12 cellular contexts compared by ENCODE assay signal in the genomic region with DNA sequence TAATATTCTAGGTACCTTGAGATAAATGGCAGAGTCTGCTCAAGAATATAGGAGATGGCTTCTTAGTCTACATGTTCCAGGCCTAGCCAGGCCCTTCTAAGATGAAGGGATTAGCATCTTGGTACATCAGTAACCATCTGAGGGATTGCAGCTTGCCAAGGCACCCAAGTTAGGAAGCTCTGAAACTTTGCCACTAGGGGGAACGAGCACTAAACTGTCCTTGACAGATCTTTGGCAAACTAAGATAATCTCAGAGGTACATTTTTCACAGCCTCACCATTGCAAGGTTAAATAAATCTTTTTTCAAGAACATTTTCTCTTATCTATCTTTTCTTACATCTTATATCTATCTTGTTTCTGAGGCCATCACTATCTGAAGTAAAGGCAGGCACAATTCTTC.
DNase-seq lines count a peak whose midpoint lies in the region; ATAC-seq and TF ChIP-seq lines count a peak whose summit lies in the region.
"Had no signal": no experiment of that assay in that cellular context is flagged by ENCODE, and none has a peak within 500 bp of the region (broad histone marks: within the 10 kb centered on the region; RNA-seq: fewer than 3 reads in every experiment).

No MANE protein-coding gene starts in this region.

- no peak overlapping the region for H3K4me2 ChIP-seq in OCI-LY3 (ENCODE audit: low read length)

- no peaks in the 10 kb centered on the region for H3K36me3 ChIP-seq in OCI-LY3 (replicated peaks; ENCODE audit: low read depth, low read length)
- H3K36me3 ChIP-seq: colonic mucosa, HAP-1 had no signal

- H3K27me3 ChIP-seq in OCI-LY3 (ENCODE audit: low read depth, low read length), result no peaks in the 10 kb centered on the region
- H3K27me3 ChIP-seq: colonic mucosa had no signal

- H4K20me1 ChIP-seq in OCI-LY3 (ENCODE audit: insufficient read depth, low read length), result no peaks in the 10 kb centered on the region

- DNase-seq in GM03348 (ENCODE audit: low spot score) (peak; percentile 9), fibroblast of peridontal ligament (ENCODE audit: extremely low read depth) (peak; percentile 8), 8988T (no peak), kidney tubule cell (ENCODE audit: low spot score) (no peak), DMS79 (lab: John Stamatoyannopoulos, UW) (no peak)
- DNase-seq: colonic mucosa, GF-D8, naive B cell had no signal

- TF ChIP-seq CTCF in 22Rv1 (IDR thresholded peaks at IDR 0.05) (peak; percentile 27; the same call in 1 of the 2 replicates), OCI-LY3 (IDR thresholded peaks at IDR 0.05; ENCODE audit: low read depth, low read length) (peak; percentile 35)

- H3K79me2 ChIP-seq in OCI-LY3 (ENCODE audit: low read length), result no peaks in the 10 kb centered on the region

- H3K4me3 ChIP-seq in OCI-LY3 (ENCODE audit: low read length), result no peak overlapping the region
- H3K4me3 ChIP-seq: colonic mucosa, HAP-1 had no signal

- H3K27ac ChIP-seq in 22Rv1 (no peak overlapping the region), OCI-LY3 (ENCODE audit: low read length) (no peak overlapping the region)
- H3K27ac ChIP-seq: colonic mucosa had no signal

- no peaks in the 10 kb centered on the region for H3K4me1 ChIP-seq in OCI-LY3 (ENCODE audit: low read length)
- H3K4me1 ChIP-seq: colonic mucosa, HAP-1 had no signal

- H3K9me3 ChIP-seq in OCI-LY3 (ENCODE audit: insufficient read depth, low read length), result no peaks in the 10 kb centered on the region
- H3K9me3 ChIP-seq: colonic mucosa, HAP-1 had no signal

- no peak overlapping the region for H3K9ac ChIP-seq in OCI-LY3 (ENCODE audit: low read length)

- ATAC-seq in GM19452 (IDR thresholded peaks at IDR 0.05; ENCODE audit: unreplicated experiment), result no peak

- no peak overlapping the region for H2AFZ ChIP-seq in OCI-LY3 (ENCODE audit: low read depth, low read length)

Comparison
In these comparisons a context has a peak if more than half of its experiments do, and no peak if none do; other contexts are left out.
1. DNase-seq: peak in GM03348 (single experiment) and fibroblast of peridontal ligament (single experiment); none in 8988T (single experiment), kidney tubule cell (single experiment) and DMS79 (single experiment).